ENCODE assay signal across 11 cellular contexts in the genomic region with DNA sequence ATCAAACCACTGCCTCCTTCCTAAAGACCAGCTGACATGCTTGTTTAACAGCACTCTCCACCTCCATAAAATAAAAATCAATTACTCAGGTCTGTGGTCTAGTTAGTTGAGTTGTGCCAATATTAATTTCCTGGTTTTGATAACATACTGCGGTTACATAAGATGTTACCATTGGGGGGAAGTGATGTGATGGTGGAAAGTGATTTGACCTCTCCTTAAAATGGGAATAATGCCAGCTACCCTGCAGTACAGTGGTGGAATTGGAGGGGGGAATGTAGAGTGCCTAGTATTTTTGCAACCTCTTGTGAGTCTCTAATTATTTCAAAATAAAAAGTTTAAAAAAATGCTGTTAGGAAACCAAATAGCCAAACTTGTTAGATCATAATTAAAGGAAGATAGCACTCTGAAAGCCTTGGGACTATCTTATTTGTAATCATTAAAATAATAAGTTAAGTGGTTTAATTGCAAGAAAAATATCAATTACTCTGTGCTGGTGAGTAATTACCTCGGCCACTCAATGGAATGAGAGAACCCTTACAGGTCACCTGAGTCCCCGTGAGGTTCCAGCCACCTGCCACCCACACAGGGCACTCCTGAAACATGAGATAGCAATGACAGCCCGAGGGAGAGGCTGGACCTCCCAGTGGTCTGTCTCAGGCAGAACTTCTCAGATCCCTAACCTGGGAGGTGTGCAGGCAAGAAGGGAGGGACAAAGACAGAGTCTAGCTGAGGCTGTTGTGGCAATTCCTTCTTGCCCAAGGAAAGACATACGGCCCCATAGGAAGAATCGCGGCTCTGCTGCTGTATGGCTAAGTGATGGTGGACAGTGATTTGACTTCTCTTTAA.
DNase-seq lines count a peak whose midpoint lies in the region; ATAC-seq and TF ChIP-seq lines count a peak whose summit lies in the region.
"Had no signal": no experiment of that assay in that cellular context is flagged by ENCODE, and none has a peak within 500 bp of the region (broad histone marks: within the 10 kb centered on the region; RNA-seq: fewer than 3 reads in every experiment).

No MANE protein-coding gene starts in this region.

- BruUV-seq in Panc1 (replicated peaks; lab: Mats Ljungman, UMichigan), result no TSS peak

- CTCF ChIA-PET in Panc1 (lab: Charles Lee), result no interaction called here

- H3K4me1 ChIP-seq in Panc1 (ENCODE audit: control insufficient read depth, insufficient read depth, low read length) (peaks cover 46% of the 10 kb centered on the region), lower lobe of right lung (peaks cover 75% of the 10 kb centered on the region)

- peak; percentile 74 for DNase-seq in DMS53 (lab: John Stamatoyannopoulos, UW)
- peak; percentile 84 for DNase-seq in HT1080 (ENCODE audit: low read depth)
- DNase-seq in Panc1 (ENCODE audit: low read depth, low spot score), result no peak
- no peak for DNase-seq in lower lobe of right lung
- DNase-seq in activated CD4-positive, alpha-beta T cell treated with anti-CD3 and anti-CD28 coated beads, Interleukin-2, amount 50 U/mL, for 4 hours, result no peak
- no peak for DNase-seq in MV-4-11 (lab: John Stamatoyannopoulos, UW)
- DNase-seq in coronary artery (ENCODE audit: low spot score), result no peak
- DNase-seq: mucosa of descending colon, NCI-H82 had no signal

- H3K9me3 ChIP-seq in Panc1 (ENCODE audit: control insufficient read depth, insufficient read depth, low read depth, low read length), result no peaks in the 10 kb centered on the region
- H3K9me3 ChIP-seq in lower lobe of right lung, result no peaks in the 10 kb centered on the region
- H3K9me3 ChIP-seq: mucosa of descending colon, SJSA1 had no signal

- H3K36me3 ChIP-seq in Panc1 (ENCODE audit: control insufficient read depth, insufficient read depth, low read length), result no peaks in the 10 kb centered on the region
- H3K36me3 ChIP-seq in lower lobe of right lung, result no peaks in the 10 kb centered on the region
- H3K36me3 ChIP-seq: SJSA1 had no signal

- intact Hi-C loops in Panc1 (cut with micrococcal nuclease; ENCODE audit: unreplicated experiment), result loop anchor here (10.0 kb wide), 1 partner anchor 94 kb away; the partner anchor contains the start of gene SH3PXD2A
- intact Hi-C loops in lower lobe of right lung (cut with DNase I), result no loop called here

- H3K4me3 ChIP-seq in Panc1 (ENCODE audit: low read depth in 2 of 2, low read length in 2 of 2), result no peak overlapping the region
- H3K4me3 ChIP-seq in lower lobe of right lung, result no peak overlapping the region
- no peak overlapping the region for H3K4me3 ChIP-seq in coronary artery
- H3K4me3 ChIP-seq: mucosa of descending colon, SJSA1 had no signal

- no peak for ATAC-seq in Panc1
- peak in 1 of 2 donors; percentile 69 for ATAC-seq in lower lobe of right lung
- ATAC-seq in HG03025 (IDR thresholded peaks at IDR 0.05; ENCODE audit: low FRiP score, unreplicated experiment), result no peak
- ATAC-seq: mucosa of descending colon had no signal

- H3K27ac ChIP-seq in Panc1 (ENCODE audit: low read length), result peak overlapping the region; percentile 1; the same call in 1 of the 2 replicates
- peak overlapping the region; percentile 14 for H3K27ac ChIP-seq in lower lobe of right lung
- H3K27ac ChIP-seq in coronary artery, result no peak overlapping the region
- H3K27ac ChIP-seq: SJSA1 had no signal

- TF ChIP-seq CTCF in Panc1 (IDR thresholded peaks at IDR 0.05) (no peak), lower lobe of right lung (IDR thresholded peaks at IDR 0.05) (no peak), coronary artery (IDR thresholded peaks at IDR 0.05) (no peak)

- in situ Hi-C loops in Panc1 (cut with HindIII; ENCODE audit: low pct_unique_long_range_greater_than_20kb, low sequenced_read_pairs), result no loop called here

- no peaks in the 10 kb centered on the region for H3K27me3 ChIP-seq in Panc1 (ENCODE audit: control insufficient read depth, insufficient read depth, low read length)
- H3K27me3 ChIP-seq in lower lobe of right lung (ENCODE audit: low read depth), result no peaks in the 10 kb centered on the region
- H3K27me3 ChIP-seq: SJSA1 had no signal

- POLR2A ChIA-PET in Panc1 (lab: Charles Lee), result no interaction called here

Comparison
In these comparisons a context has a peak if more than half of its experiments do, and no peak if none do; other contexts are left out.
1. DNase-seq: peak in DMS53 (single experiment) and HT1080 (single experiment); none in Panc1 (single experiment), lower lobe of right lung (single experiment), activated CD4-positive, alpha-beta T cell treated with anti-CD3 and anti-CD28 coated beads, Interleukin-2, amount 50 U/mL, for 4 hours (0 of 2), MV-4-11 (single experiment) and coronary artery (single experiment).
2. H3K27ac ChIP-seq: peak in Panc1 (single experiment) and lower lobe of right lung (single experiment); none in coronary artery (0 of 2).